8 cellular contexts compared by ENCODE assay signal in genomic region chr20:34363062-34364012, GRCh38. TPM values are rescaled to one million over a fixed set of nuclear protein-coding genes. Genes with fewer than 3 reads are reported as not detected.
A peak's percentile ranks its signal among the peaks of the same experiment; 100 is the strongest.
DNase-seq lines count a peak whose midpoint lies in the region; ATAC-seq and TF ChIP-seq lines count a peak whose summit lies in the region.

TSS of gene ITCH (plus strand) at chr20:34363273. CDS start at chr20:34393812, 30,539 bp downstream.

- peak within 1 kb of the TSS; percentile 93 for H3K27ac Mint-ChIP-seq in activated T-helper 2 cell treated with anti-CD3 and anti-CD28 coated beads, Interferon-gamma antibody, Interleukin-2, Interleukin-4, amounts not matched to agents 10 μg/mL and 5 μg/mL and 100 μg/mL, durations not matched to agents 14 hours and 24 hours and 36 hours
- peak within 1 kb of the TSS; percentile 95 to 98 for H3K27ac Mint-ChIP-seq in natural killer cell treated with Interleukin-12 subunit alpha and Interleukin-12 subunit beta and Interleukin-15 and Interleukin-18, amount 100 ng/mL, for 72 hours

- intact Hi-C loops in activated T-helper 2 cell treated with anti-CD3 and anti-CD28 coated beads, Interferon-gamma antibody, Interleukin-2, Interleukin-4, amounts not matched to agents 10 μg/mL and 5 μg/mL and 100 μg/mL, durations not matched to agents 14 hours and 24 hours and 36 hours (cut with micrococcal nuclease) = loop anchor here (1.0 to 2.0 kb wide), 3 partner anchors 60 to 313 kb away; partner anchors contain the start of genes AHCY, DYNLRB1 and PIGU

- DNase-seq in Daoy (ENCODE audit: low read depth) = peak; percentile 96
- peak; percentile 69 for DNase-seq in GOT3 (lab: John Stamatoyannopoulos, UW)
- DNase-seq in LNCaP clone FGC (ENCODE audit: low read depth) = peak; percentile 81
- DNase-seq in RWPE1 (ENCODE audit: low spot score) = peak; percentile 99
- peak; percentile 90 for DNase-seq in activated T-helper 2 cell treated with anti-CD3 and anti-CD28 coated beads, Interferon-gamma antibody, Interleukin-2, Interleukin-4, amounts not matched to agents 10 μg/mL and 5 μg/mL and 100 μg/mL, durations not matched to agents 14 hours and 24 hours and 36 hours (ENCODE audit: low spot score)
- peak; percentile 92 for DNase-seq in fibroblast of peridontal ligament (ENCODE audit: extremely low read depth)
- peak; percentile 95 for DNase-seq in natural killer cell treated with Interleukin-12 subunit alpha and Interleukin-12 subunit beta and Interleukin-15 and Interleukin-18, amount 100 ng/mL, for 72 hours (ENCODE audit: low spot score)
- peak; percentile 94 for DNase-seq in stimulated activated naive CD8-positive, alpha-beta T cell treated with anti-CD3 and anti-CD28 coated beads, Interleukin-15, Interleukin-2, amounts not matched to agents 100 U/mL and 50 U/mL, for 24 hours

- no peaks in the 10 kb centered on the region for H3K27me3 Mint-ChIP-seq in activated T-helper 2 cell treated with anti-CD3 and anti-CD28 coated beads, Interferon-gamma antibody, Interleukin-2, Interleukin-4, amounts not matched to agents 10 μg/mL and 5 μg/mL and 100 μg/mL, durations not matched to agents 14 hours and 24 hours and 36 hours (ENCODE audit: low read depth)
- no peaks in the 10 kb centered on the region for H3K27me3 Mint-ChIP-seq in natural killer cell treated with Interleukin-12 subunit alpha and Interleukin-12 subunit beta and Interleukin-15 and Interleukin-18, amount 100 ng/mL, for 72 hours

- TF ChIP-seq CTCF in LNCaP clone FGC (IDR thresholded peaks at IDR 0.05; ENCODE audit: control insufficient read depth, extremely low read depth, insufficient read depth) = no peak
- no peak for TF ChIP-seq CTCF in RWPE1 (conservative IDR thresholded peaks at IDR 0.05; ENCODE audit: low read depth)

- peak within 1 kb of the TSS; percentile 89 for H3K4me3 ChIP-seq in LNCaP clone FGC (ENCODE audit: low read depth, low read length)

- H3K36me3 Mint-ChIP-seq in activated T-helper 2 cell treated with anti-CD3 and anti-CD28 coated beads, Interferon-gamma antibody, Interleukin-2, Interleukin-4, amounts not matched to agents 10 μg/mL and 5 μg/mL and 100 μg/mL, durations not matched to agents 14 hours and 24 hours and 36 hours (ENCODE audit: low read depth) = peaks cover 32% of the 10 kb centered on the region
- peaks cover 17% of the 10 kb centered on the region for H3K36me3 Mint-ChIP-seq in natural killer cell treated with Interleukin-12 subunit alpha and Interleukin-12 subunit beta and Interleukin-15 and Interleukin-18, amount 100 ng/mL, for 72 hours

- peak within 1 kb of the TSS; percentile 86 for H3K27ac ChIP-seq in RWPE1

- POLR2A ChIA-PET in RWPE1 (lab: Yijun Ruan, JAX; ENCODE audit: low non-redundant PET) = interaction anchor here (0.6 to 1.6 kb wide), 8 partner anchors 10 to 219 kb away, joined by 3 to 8 read pairs (median 4); no protein-coding TSS in a partner anchor

- no peaks in the 10 kb centered on the region for H3K9me3 Mint-ChIP-seq in activated T-helper 2 cell treated with anti-CD3 and anti-CD28 coated beads, Interferon-gamma antibody, Interleukin-2, Interleukin-4, amounts not matched to agents 10 μg/mL and 5 μg/mL and 100 μg/mL, durations not matched to agents 14 hours and 24 hours and 36 hours
- H3K9me3 Mint-ChIP-seq in natural killer cell treated with Interleukin-12 subunit alpha and Interleukin-12 subunit beta and Interleukin-15 and Interleukin-18, amount 100 ng/mL, for 72 hours = no peaks in the 10 kb centered on the region

- H3K4me3 Mint-ChIP-seq in activated T-helper 2 cell treated with anti-CD3 and anti-CD28 coated beads, Interferon-gamma antibody, Interleukin-2, Interleukin-4, amounts not matched to agents 10 μg/mL and 5 μg/mL and 100 μg/mL, durations not matched to agents 14 hours and 24 hours and 36 hours (ENCODE audit: low read depth) = peak within 1 kb of the TSS; percentile 87
- H3K4me3 Mint-ChIP-seq in natural killer cell treated with Interleukin-12 subunit alpha and Interleukin-12 subunit beta and Interleukin-15 and Interleukin-18, amount 100 ng/mL, for 72 hours = peak within 1 kb of the TSS; percentile 89

- CTCF ChIA-PET in RWPE1 (lab: Yijun Ruan, JAX) = interaction anchor here (0.6 to 3.8 kb wide), 3 partner anchors 9 to 159 kb away, joined by 3 to 44 read pairs (median 3); no protein-coding TSS in a partner anchor

- ATAC-seq in natural killer cell treated with Interleukin-12 subunit alpha and Interleukin-12 subunit beta and Interleukin-15 and Interleukin-18, amount 100 ng/mL, for 72 hours = peak; percentile 99
- ATAC-seq in stimulated activated naive CD8-positive, alpha-beta T cell treated with anti-CD3 and anti-CD28 coated beads, Interleukin-15, Interleukin-2, amounts not matched to agents 100 U/mL and 50 U/mL, for 24 hours = peak; percentile 97

- peaks cover 28% of the 10 kb centered on the region for H3K4me1 Mint-ChIP-seq in activated T-helper 2 cell treated with anti-CD3 and anti-CD28 coated beads, Interferon-gamma antibody, Interleukin-2, Interleukin-4, amounts not matched to agents 10 μg/mL and 5 μg/mL and 100 μg/mL, durations not matched to agents 14 hours and 24 hours and 36 hours (ENCODE audit: low read depth)
- H3K4me1 Mint-ChIP-seq in natural killer cell treated with Interleukin-12 subunit alpha and Interleukin-12 subunit beta and Interleukin-15 and Interleukin-18, amount 100 ng/mL, for 72 hours (ENCODE audit: low read depth in 2 of 2) = peaks cover 36 to 39% of the 10 kb centered on the region in 2 donors

RNA-seq across cellular contexts. Expression of gene ITCH, which starts in this region (rescaled TPM):
- 45.1 and 48.3 TPM in 2 replicates for total RNA-seq in Daoy (2014; rRNA removed; shearing (Covaris generic))
- total RNA-seq in activated T-helper 2 cell treated with anti-CD3 and anti-CD28 coated beads, Interferon-gamma antibody, Interleukin-2, Interleukin-4, amounts not matched to agents 10 μg/mL and 5 μg/mL and 100 μg/mL, durations not matched to agents 14 hours and 24 hours and 36 hours = 52.5 and 53.0 TPM in 2 replicates
- total RNA-seq in natural killer cell treated with Interleukin-12 subunit alpha and Interleukin-12 subunit beta and Interleukin-15 and Interleukin-18, amount 100 ng/mL, for 72 hours = 10 to 100 TPM; 79.5 to 83.6 TPM

Comparison
In these comparisons a context has a peak if more than half of its experiments do, and no peak if none do; other contexts are left out.
1. Peak in every context shown above with its lines: DNase-seq, ATAC-seq, H3K4me3 ChIP-seq and H3K27ac ChIP-seq.